Comparison of ENCODE assay signal across 1 cellular context in the genomic region with DNA sequence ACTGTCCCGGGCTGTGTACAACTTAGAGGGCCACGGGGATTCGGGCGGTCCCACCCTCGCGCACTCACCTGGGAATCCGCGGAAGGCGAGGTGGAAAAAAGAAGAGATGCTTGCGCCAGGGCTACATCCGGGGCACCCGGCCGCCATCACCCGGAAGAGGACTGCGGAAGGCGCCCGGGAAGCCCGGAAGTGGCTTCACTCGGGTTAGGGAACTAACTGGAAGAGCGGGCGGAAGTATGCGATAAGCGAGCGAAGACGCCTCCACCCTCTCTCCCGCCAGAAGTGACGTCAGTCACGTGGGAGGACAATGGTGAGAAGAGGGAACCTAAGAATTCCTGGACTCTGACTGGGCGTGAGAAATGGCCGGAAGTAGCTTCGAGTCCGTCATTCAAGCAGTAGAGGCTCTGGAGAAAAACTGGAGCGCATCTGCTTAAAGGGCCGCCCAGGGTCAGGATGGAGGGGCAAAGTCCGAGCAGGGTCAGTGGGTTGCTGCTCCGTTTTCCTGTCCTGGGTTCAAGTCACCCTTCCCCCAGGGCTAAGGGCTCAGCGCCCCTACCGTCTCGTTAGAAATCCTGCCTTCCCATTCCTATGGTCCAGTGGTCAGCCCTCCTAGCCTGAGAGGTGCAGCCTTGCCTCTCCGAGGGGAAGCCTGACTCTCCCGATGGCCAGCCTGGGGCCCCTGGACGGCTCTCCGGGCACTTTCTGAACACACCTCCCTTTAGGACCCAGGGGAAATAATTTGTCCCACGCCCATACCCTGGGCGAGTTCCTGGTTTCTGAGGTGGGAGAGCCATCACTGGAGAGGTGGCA.
TF ChIP-seq lines count a peak whose summit lies in the region.

A gene (minus strand): TSS at position 165 of the 810 bp plus-strand sequence. CDS start 627 bp downstream, outside the sequence.

TF ChIP-seq in K562, 482 proteins besides CTCF, POLR2A, EP300 and RAD21 (continued from another document and continues in another):
- TF ChIP-seq, protein P1, sequence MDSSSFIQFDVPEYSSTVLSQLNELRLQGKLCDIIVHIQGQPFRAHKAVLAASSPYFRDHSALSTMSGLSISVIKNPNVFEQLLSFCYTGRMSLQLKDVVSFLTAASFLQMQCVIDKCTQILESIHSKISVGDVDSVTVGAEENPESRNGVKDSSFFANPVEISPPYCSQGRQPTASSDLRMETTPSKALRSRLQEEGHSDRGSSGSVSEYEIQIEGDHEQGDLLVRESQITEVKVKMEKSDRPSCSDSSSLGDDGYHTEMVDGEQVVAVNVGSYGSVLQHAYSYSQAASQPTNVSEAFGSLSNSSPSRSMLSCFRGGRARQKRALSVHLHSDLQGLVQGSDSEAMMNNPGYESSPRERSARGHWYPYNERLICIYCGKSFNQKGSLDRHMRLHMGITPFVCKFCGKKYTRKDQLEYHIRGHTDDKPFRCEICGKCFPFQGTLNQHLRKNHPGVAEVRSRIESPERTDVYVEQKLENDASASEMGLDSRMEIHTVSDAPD (CRISPR knock-in tag; IDR thresholded peaks at IDR 0.05): no peak
- TF ChIP-seq, protein P2, sequence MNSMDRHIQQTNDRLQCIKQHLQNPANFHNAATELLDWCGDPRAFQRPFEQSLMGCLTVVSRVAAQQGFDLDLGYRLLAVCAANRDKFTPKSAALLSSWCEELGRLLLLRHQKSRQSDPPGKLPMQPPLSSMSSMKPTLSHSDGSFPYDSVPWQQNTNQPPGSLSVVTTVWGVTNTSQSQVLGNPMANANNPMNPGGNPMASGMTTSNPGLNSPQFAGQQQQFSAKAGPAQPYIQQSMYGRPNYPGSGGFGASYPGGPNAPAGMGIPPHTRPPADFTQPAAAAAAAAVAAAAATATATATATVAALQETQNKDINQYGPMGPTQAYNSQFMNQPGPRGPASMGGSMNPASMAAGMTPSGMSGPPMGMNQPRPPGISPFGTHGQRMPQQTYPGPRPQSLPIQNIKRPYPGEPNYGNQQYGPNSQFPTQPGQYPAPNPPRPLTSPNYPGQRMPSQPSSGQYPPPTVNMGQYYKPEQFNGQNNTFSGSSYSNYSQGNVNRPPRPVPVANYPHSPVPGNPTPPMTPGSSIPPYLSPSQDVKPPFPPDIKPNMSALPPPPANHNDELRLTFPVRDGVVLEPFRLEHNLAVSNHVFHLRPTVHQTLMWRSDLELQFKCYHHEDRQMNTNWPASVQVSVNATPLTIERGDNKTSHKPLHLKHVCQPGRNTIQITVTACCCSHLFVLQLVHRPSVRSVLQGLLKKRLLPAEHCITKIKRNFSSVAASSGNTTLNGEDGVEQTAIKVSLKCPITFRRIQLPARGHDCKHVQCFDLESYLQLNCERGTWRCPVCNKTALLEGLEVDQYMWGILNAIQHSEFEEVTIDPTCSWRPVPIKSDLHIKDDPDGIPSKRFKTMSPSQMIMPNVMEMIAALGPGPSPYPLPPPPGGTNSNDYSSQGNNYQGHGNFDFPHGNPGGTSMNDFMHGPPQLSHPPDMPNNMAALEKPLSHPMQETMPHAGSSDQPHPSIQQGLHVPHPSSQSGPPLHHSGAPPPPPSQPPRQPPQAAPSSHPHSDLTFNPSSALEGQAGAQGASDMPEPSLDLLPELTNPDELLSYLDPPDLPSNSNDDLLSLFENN (IDR thresholded peaks at IDR 0.05; ENCODE audit: low read depth in 2 of 2, low read length in 2 of 2): no peak
- TF ChIP-seq, protein P3, sequence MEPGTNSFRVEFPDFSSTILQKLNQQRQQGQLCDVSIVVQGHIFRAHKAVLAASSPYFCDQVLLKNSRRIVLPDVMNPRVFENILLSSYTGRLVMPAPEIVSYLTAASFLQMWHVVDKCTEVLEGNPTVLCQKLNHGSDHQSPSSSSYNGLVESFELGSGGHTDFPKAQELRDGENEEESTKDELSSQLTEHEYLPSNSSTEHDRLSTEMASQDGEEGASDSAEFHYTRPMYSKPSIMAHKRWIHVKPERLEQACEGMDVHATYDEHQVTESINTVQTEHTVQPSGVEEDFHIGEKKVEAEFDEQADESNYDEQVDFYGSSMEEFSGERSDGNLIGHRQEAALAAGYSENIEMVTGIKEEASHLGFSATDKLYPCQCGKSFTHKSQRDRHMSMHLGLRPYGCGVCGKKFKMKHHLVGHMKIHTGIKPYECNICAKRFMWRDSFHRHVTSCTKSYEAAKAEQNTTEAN (CRISPR knock-in tag; IDR thresholded peaks at IDR 0.05): 0 out of 2 replicates have a peak, but pooled peaks have one; percentile 47
- TF ChIP-seq XRCC4 (IDR thresholded peaks at IDR 0.05; ENCODE audit: extremely low read depth, insufficient read depth, insufficient read length) (no peak), SOX6 (IDR thresholded peaks at IDR 0.05) (peak; percentile 82; the same call in 1 of the 2 replicates), IRF2 (CRISPR knock-in tag; IDR thresholded peaks at IDR 0.05) (no peak), EGR1 (conservative IDR thresholded peaks at IDR 0.05) (peak; percentile 92), TEAD4 (IDR thresholded peaks at IDR 0.05; ENCODE audit: low read length) (peak; percentile 62), TEAD4 (CRISPR knock-in tag; IDR thresholded peaks at IDR 0.05; ENCODE audit: borderline replicate concordance) (no peak), L3MBTL2 (IDR thresholded peaks at IDR 0.05) (peak; percentile 92), NUFIP1 (IDR thresholded peaks at IDR 0.05; ENCODE audit: partially characterized antibody) (peak; percentile 36), NCOA6 (IDR thresholded peaks at IDR 0.05) (peak; percentile 76; the same call in 1 of the 2 replicates), PCBP2 (IDR thresholded peaks at IDR 0.05; ENCODE audit: low read depth, low read length, poor library complexity, severe bottlenecking) (no peak), CHD4 (IDR thresholded peaks at IDR 0.05; ENCODE audit: insufficient read depth, insufficient replicate concordance, low read depth, low read length, poor library complexity, severe bottlenecking) (peak; percentile 27), SMAD3 (CRISPR knock-in tag; conservative IDR thresholded peaks at IDR 0.05) (no peak), TCF3 (CRISPR knock-in tag; IDR thresholded peaks at IDR 0.05) (peak; percentile 44; the same call in 1 of the 2 replicates), ZKSCAN1 (IDR thresholded peaks at IDR 0.05; ENCODE audit: low read depth, low read length) (no peak), ZNF830 (CRISPR knock-in tag; IDR thresholded peaks at IDR 0.05) (0 out of 2 replicates have a peak, but pooled peaks have one; percentile 17), BDP1 (IDR thresholded peaks at IDR 0.05; ENCODE audit: insufficient read depth, insufficient read length) (no peak), ZNF217 (CRISPR knock-in tag; IDR thresholded peaks at IDR 0.05) (no peak), POLR2B (IDR thresholded peaks at IDR 0.05; ENCODE audit: low read depth, partially characterized antibody) (peak; percentile 31), EWSR1 (IDR thresholded peaks at IDR 0.05; ENCODE audit: borderline replicate concordance, low read depth, partially characterized antibody) (no peak), BCOR (IDR thresholded peaks at IDR 0.05) (peak; percentile 93), POLR2AphosphoS5 (IDR thresholded peaks at IDR 0.05; ENCODE audit: control insufficient read depth, insufficient read depth, low read depth, low read length) (peak; percentile 77), ZNF707 (CRISPR knock-in tag; conservative IDR thresholded peaks at IDR 0.05) (no peak), POLR3A (IDR thresholded peaks at IDR 0.05; ENCODE audit: borderline replicate concordance, extremely low read depth, insufficient read depth, insufficient read length) (no peak), ZFX (CRISPR knock-in tag; IDR thresholded peaks at IDR 0.05) (peak; percentile 77), CBX3 (IDR thresholded peaks at IDR 0.05; ENCODE audit: borderline replicate concordance in 1 of 2, low read length in 2 of 2) (peak in 1 of 2 experiments; percentile 82; a peak in 2 of 3 replicates), BRD9 (IDR thresholded peaks at IDR 0.05; ENCODE audit: low read depth, partially characterized antibody) (no peak), FOSL1 (tag; conservative IDR thresholded peaks at IDR 0.05) (no peak; the same call in none of the 2 replicates), SREBF1 (IDR thresholded peaks at IDR 0.05; ENCODE audit: borderline replicate concordance, low read depth, low read length) (no peak), ZNF3 (CRISPR knock-in tag; IDR thresholded peaks at IDR 0.05) (no peak), EHMT2 (IDR thresholded peaks at IDR 0.05) (no peak), LCOR (CRISPR knock-in tag; IDR thresholded peaks at IDR 0.05) (peak; percentile 90), MYNN (IDR thresholded peaks at IDR 0.05) (peak; percentile 30; the same call in 1 of the 2 replicates), MYNN (CRISPR knock-in tag; IDR thresholded peaks at IDR 0.05) (no peak), TRIM24 (IDR thresholded peaks at IDR 0.05) (peak in 1 of 2 experiments; percentile 77; a peak in 2 of 4 replicates), ZNF589 (CRISPR knock-in tag; IDR thresholded peaks at IDR 0.05; ENCODE audit: low read depth) (peak; percentile 53; the same call in 1 of the 2 replicates), ZBTB1 (CRISPR knock-in tag; IDR thresholded peaks at IDR 0.05; ENCODE audit: borderline replicate concordance, low read depth) (no peak; the same call in none of the 2 replicates)
- TF ChIP-seq, protein P4, sequence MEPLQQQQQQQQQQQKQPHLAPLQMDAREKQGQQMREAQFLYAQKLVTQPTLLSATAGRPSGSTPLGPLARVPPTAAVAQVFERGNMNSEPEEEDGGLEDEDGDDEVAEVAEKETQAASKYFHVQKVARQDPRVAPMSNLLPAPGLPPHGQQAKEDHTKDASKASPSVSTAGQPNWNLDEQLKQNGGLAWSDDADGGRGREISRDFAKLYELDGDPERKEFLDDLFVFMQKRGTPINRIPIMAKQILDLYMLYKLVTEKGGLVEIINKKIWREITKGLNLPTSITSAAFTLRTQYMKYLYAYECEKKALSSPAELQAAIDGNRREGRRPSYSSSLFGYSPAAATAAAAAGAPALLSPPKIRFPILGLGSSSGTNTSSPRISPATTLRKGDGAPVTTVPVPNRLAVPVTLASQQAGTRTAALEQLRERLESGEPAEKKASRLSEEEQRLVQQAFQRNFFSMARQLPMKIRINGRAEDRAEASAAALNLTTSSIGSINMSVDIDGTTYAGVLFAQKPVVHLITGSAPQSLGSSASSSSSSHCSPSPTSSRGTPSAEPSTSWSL (CRISPR knock-in tag; IDR thresholded peaks at IDR 0.05; ENCODE audit: borderline replicate concordance): no peak
- TF ChIP-seq, protein P5, sequence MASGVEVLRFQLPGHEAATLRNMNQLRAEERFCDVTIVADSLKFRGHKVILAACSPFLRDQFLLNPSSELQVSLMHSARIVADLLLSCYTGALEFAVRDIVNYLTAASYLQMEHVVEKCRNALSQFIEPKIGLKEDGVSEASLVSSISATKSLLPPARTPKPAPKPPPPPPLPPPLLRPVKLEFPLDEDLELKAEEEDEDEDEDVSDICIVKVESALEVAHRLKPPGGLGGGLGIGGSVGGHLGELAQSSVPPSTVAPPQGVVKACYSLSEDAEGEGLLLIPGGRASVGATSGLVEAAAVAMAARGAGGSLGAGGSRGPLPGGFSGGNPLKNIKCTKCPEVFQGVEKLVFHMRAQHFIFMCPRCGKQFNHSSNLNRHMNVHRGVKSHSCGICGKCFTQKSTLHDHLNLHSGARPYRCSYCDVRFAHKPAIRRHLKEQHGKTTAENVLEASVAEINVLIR (CRISPR knock-in tag; IDR thresholded peaks at IDR 0.05): peak; percentile 84
- TF ChIP-seq, protein P6, sequence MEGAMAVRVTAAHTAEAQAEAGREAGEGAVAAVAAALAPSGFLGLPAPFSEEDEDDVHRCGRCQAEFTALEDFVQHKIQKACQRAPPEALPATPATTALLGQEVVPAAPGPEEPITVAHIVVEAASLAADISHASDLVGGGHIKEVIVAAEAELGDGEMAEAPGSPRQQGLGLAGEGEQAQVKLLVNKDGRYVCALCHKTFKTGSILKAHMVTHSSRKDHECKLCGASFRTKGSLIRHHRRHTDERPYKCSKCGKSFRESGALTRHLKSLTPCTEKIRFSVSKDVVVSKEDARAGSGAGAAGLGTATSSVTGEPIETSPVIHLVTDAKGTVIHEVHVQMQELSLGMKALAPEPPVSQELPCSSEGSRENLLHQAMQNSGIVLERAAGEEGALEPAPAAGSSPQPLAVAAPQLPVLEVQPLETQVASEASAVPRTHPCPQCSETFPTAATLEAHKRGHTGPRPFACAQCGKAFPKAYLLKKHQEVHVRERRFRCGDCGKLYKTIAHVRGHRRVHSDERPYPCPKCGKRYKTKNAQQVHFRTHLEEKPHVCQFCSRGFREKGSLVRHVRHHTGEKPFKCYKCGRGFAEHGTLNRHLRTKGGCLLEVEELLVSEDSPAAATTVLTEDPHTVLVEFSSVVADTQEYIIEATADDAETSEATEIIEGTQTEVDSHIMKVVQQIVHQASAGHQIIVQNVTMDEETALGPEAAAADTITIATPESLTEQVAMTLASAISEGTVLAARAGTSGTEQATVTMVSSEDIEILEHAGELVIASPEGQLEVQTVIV (CRISPR knock-in tag; IDR thresholded peaks at IDR 0.05; ENCODE audit: borderline replicate concordance): no peak
- TF ChIP-seq, protein P7, sequence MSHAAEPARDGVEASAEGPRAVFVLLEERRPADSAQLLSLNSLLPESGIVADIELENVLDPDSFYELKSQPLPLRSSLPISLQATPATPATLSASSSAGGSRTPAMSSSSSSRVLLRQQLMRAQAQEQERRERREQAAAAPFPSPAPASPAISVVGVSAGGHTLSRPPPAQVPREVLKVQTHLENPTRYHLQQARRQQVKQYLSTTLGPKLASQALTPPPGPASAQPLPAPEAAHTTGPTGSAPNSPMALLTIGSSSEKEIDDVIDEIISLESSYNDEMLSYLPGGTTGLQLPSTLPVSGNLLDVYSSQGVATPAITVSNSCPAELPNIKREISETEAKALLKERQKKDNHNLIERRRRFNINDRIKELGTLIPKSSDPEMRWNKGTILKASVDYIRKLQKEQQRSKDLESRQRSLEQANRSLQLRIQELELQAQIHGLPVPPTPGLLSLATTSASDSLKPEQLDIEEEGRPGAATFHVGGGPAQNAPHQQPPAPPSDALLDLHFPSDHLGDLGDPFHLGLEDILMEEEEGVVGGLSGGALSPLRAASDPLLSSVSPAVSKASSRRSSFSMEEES (CRISPR knock-in tag; IDR thresholded peaks at IDR 0.05): peak; percentile 93
- TF ChIP-seq, protein P8, sequence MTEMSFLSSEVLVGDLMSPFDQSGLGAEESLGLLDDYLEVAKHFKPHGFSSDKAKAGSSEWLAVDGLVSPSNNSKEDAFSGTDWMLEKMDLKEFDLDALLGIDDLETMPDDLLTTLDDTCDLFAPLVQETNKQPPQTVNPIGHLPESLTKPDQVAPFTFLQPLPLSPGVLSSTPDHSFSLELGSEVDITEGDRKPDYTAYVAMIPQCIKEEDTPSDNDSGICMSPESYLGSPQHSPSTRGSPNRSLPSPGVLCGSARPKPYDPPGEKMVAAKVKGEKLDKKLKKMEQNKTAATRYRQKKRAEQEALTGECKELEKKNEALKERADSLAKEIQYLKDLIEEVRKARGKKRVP (CRISPR knock-in tag; IDR thresholded peaks at IDR 0.05): no peak
- TF ChIP-seq, protein P9, sequence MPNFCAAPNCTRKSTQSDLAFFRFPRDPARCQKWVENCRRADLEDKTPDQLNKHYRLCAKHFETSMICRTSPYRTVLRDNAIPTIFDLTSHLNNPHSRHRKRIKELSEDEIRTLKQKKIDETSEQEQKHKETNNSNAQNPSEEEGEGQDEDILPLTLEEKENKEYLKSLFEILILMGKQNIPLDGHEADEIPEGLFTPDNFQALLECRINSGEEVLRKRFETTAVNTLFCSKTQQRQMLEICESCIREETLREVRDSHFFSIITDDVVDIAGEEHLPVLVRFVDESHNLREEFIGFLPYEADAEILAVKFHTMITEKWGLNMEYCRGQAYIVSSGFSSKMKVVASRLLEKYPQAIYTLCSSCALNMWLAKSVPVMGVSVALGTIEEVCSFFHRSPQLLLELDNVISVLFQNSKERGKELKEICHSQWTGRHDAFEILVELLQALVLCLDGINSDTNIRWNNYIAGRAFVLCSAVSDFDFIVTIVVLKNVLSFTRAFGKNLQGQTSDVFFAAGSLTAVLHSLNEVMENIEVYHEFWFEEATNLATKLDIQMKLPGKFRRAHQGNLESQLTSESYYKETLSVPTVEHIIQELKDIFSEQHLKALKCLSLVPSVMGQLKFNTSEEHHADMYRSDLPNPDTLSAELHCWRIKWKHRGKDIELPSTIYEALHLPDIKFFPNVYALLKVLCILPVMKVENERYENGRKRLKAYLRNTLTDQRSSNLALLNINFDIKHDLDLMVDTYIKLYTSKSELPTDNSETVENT (CRISPR knock-in tag; IDR thresholded peaks at IDR 0.05): no peak
